ENCODE assay signal across 27 cellular contexts in genomic region chrX:21735038-21735752, GRCh38. TPM values are rescaled to one million over a fixed set of nuclear protein-coding genes. Genes with fewer than 3 reads are reported as not detected.
A peak's percentile ranks its signal among the peaks of the same experiment; 100 is the strongest.
DNase-seq lines count a peak whose midpoint lies in the region; ATAC-seq and TF ChIP-seq lines count a peak whose summit lies in the region.
"Had no signal": no experiment of that assay in that cellular context is flagged by ENCODE, and none has a peak within 500 bp of the region (broad histone marks: within the 10 kb centered on the region; RNA-seq: fewer than 3 reads in every experiment).

No MANE protein-coding gene starts in this region.

- H3K9me3 Mint-ChIP-seq in progenitor cell of endocrine pancreas (ENCODE audit: low read depth) = no peaks in the 10 kb centered on the region
- no peaks in the 10 kb centered on the region for H3K9me3 Mint-ChIP-seq in stimulated activated naive CD8-positive, alpha-beta T cell treated with anti-CD3 and anti-CD28 coated beads, Interleukin-15, amount 100 ng/mL, for 72 hours
- no peaks in the 10 kb centered on the region for H3K9me3 Mint-ChIP-seq in stimulated activated memory B cell treated with anti-CD40 and anti-IgM and Interleukin-4, amounts not matched to agents 10 μg/mL and 1 μg/mL and 100 μg/mL, for 72 hours
- H3K9me3 Mint-ChIP-seq: activated B cell treated with CpG ODN at 0.5 μM for 24 hours; activated CD8-positive, alpha-beta T cell treated with anti-CD3 and anti-CD28 coated beads for 36 hours; T-helper 2 cell treated with Interferon-gamma antibody and Interleukin-4, amounts not matched to agents 5 μg/mL and 100 μg/mL, for 36 hours had no signal

- peaks cover 2% of the 10 kb centered on the region for H3K27me3 Mint-ChIP-seq in progenitor cell of endocrine pancreas
- peaks cover 7% of the 10 kb centered on the region for H3K27me3 Mint-ChIP-seq in stimulated activated naive CD8-positive, alpha-beta T cell treated with anti-CD3 and anti-CD28 coated beads, Interleukin-15, amount 100 ng/mL, for 72 hours
- no peaks in the 10 kb centered on the region for H3K27me3 Mint-ChIP-seq in stimulated activated memory B cell treated with anti-CD40 and anti-IgM and Interleukin-4, amounts not matched to agents 10 μg/mL and 1 μg/mL and 100 μg/mL, for 72 hours

- no peak for TF ChIP-seq CTCF in VCaP (conservative IDR thresholded peaks at IDR 0.05)
- no peak for TF ChIP-seq CTCF in progenitor cell of endocrine pancreas (IDR thresholded peaks at IDR 0.05; ENCODE audit: unreplicated experiment)
- TF ChIP-seq CTCF in gastroesophageal sphincter (IDR thresholded peaks at IDR 0.05) = no peak

- no peaks in the 10 kb centered on the region for H3K27me3 ChIP-seq in gastroesophageal sphincter
- H3K27me3 ChIP-seq: neutrophil, suprapubic skin, vagina had no signal

- ATAC-seq in gastroesophageal sphincter = no peak
- no peak for ATAC-seq in stimulated activated naive CD8-positive, alpha-beta T cell treated with anti-CD3 and anti-CD28 coated beads, Interleukin-15, amount 100 ng/mL, for 72 hours
- no peak for ATAC-seq in stimulated activated memory B cell treated with anti-CD40 and anti-IgM and Interleukin-4, amounts not matched to agents 10 μg/mL and 1 μg/mL and 100 μg/mL, for 72 hours
- ATAC-seq: activated CD8-positive, alpha-beta T cell treated with anti-CD3 and anti-CD28 coated beads for 36 hours; SK-N-SH treated with all-trans-retinoic acid at 6 μM for 48 hours had no signal

- H3K4me3 ChIP-seq in gastroesophageal sphincter = no peak overlapping the region
- H3K4me3 ChIP-seq: lung, suprapubic skin, vagina had no signal

- no peak for TF ChIP-seq EP300 in gastroesophageal sphincter (IDR thresholded peaks at IDR 0.05)

- H3K27ac ChIP-seq in VCaP (peak overlapping the region; percentile 63; the same call in 1 of the 2 replicates), gastroesophageal sphincter (no peak overlapping the region)
- H3K27ac ChIP-seq: neutrophil, suprapubic skin, vagina had no signal

- 25 to 59% methylated on average over 5 of the region's 5 CpGs for WGBS in gastroesophageal sphincter (ENCODE audit: low coverage in 1 of 2), 2 donors

- TF ChIP-seq POLR2A in gastroesophageal sphincter (IDR thresholded peaks at IDR 0.05) = no peak

- DNase-seq in AG20443 (ENCODE audit: low spot score) (peak; percentile 10), fibroblast of peridontal ligament (ENCODE audit: extremely low read depth) (peak; percentile 70), progenitor cell of endocrine pancreas (ENCODE audit: low spot score, unreplicated experiment) (no peak), NCI-H1417 treated with DMSO at 0.1 percent for 48 hours (lab: John Stamatoyannopoulos, UW) (no peak)
- no peak for DNase-seq in stimulated activated naive CD8-positive, alpha-beta T cell treated with anti-CD3 and anti-CD28 coated beads, Interleukin-15, amount 100 ng/mL, for 72 hours
- DNase-seq: ACHN; activated B cell treated with CpG ODN at 0.5 μM for 24 hours; activated CD8-positive, alpha-beta T cell treated with anti-CD3 and anti-CD28 coated beads for 36 hours; activated T-cell treated with anti-CD3 and anti-CD28 coated beads, Interleukin-2, amount 50 U/mL, for 1 hour; H7; KG1; kidney glomerular epithelial cell; NCI-H1694 treated with DMSO at 0.1 percent for 48 hours; NCI-H2171 treated with DMSO at 0.1 percent for 48 hours; NCI-H526 treated with DMSO at 0.1 percent for 48 hours had no signal

- peaks cover 0 to 1% (median 0%) of the 10 kb centered on the region in 3 donors for H3K4me1 ChIP-seq in gastroesophageal sphincter
- H3K4me1 ChIP-seq: vagina had no signal

- no peaks in the 10 kb centered on the region for H3K36me3 Mint-ChIP-seq in progenitor cell of endocrine pancreas (ENCODE audit: insufficient read depth)
- no peaks in the 10 kb centered on the region for H3K36me3 Mint-ChIP-seq in stimulated activated memory B cell treated with anti-CD40 and anti-IgM and Interleukin-4, amounts not matched to agents 10 μg/mL and 1 μg/mL and 100 μg/mL, for 72 hours
- H3K36me3 Mint-ChIP-seq: CD14-positive monocyte had no signal

- peaks cover 28% of the 10 kb centered on the region for H3K4me1 Mint-ChIP-seq in progenitor cell of endocrine pancreas (ENCODE audit: low read depth)
- no peaks in the 10 kb centered on the region for H3K4me1 Mint-ChIP-seq in stimulated activated naive CD8-positive, alpha-beta T cell treated with anti-CD3 and anti-CD28 coated beads, Interleukin-15, amount 100 ng/mL, for 72 hours
- no peaks in the 10 kb centered on the region for H3K4me1 Mint-ChIP-seq in stimulated activated memory B cell treated with anti-CD40 and anti-IgM and Interleukin-4, amounts not matched to agents 10 μg/mL and 1 μg/mL and 100 μg/mL, for 72 hours
- H3K4me1 Mint-ChIP-seq: activated B cell treated with CpG ODN at 0.5 μM for 24 hours, CD14-positive monocyte had no signal

- peak overlapping the region; percentile 35 for H3K27ac Mint-ChIP-seq in progenitor cell of endocrine pancreas
- H3K27ac Mint-ChIP-seq in stimulated activated naive CD8-positive, alpha-beta T cell treated with anti-CD3 and anti-CD28 coated beads, Interleukin-15, amount 100 ng/mL, for 72 hours = no peak overlapping the region
- no peak overlapping the region for H3K27ac Mint-ChIP-seq in stimulated activated memory B cell treated with anti-CD40 and anti-IgM and Interleukin-4, amounts not matched to agents 10 μg/mL and 1 μg/mL and 100 μg/mL, for 72 hours
- H3K27ac Mint-ChIP-seq: activated B cell treated with CpG ODN at 0.5 μM for 24 hours; activated CD8-positive, alpha-beta T cell treated with anti-CD3 and anti-CD28 coated beads for 36 hours; CD14-positive monocyte; T-helper 2 cell treated with Interferon-gamma antibody and Interleukin-4, amounts not matched to agents 5 μg/mL and 100 μg/mL, for 36 hours had no signal

- H3K9me3 ChIP-seq in gastroesophageal sphincter = no peaks in the 10 kb centered on the region
- H3K9me3 ChIP-seq: neutrophil, suprapubic skin, vagina had no signal

- H3K36me3 ChIP-seq in gastroesophageal sphincter = no peaks in the 10 kb centered on the region
- H3K36me3 ChIP-seq: neutrophil, suprapubic skin, vagina had no signal

- H3K4me3 Mint-ChIP-seq in progenitor cell of endocrine pancreas (ENCODE audit: low read depth) = no peak overlapping the region
- H3K4me3 Mint-ChIP-seq in stimulated activated naive CD8-positive, alpha-beta T cell treated with anti-CD3 and anti-CD28 coated beads, Interleukin-15, amount 100 ng/mL, for 72 hours = no peak overlapping the region
- no peak overlapping the region for H3K4me3 Mint-ChIP-seq in stimulated activated memory B cell treated with anti-CD40 and anti-IgM and Interleukin-4, amounts not matched to agents 10 μg/mL and 1 μg/mL and 100 μg/mL, for 72 hours
- H3K4me3 Mint-ChIP-seq: activated B cell treated with CpG ODN at 0.5 μM for 24 hours; activated CD8-positive, alpha-beta T cell treated with anti-CD3 and anti-CD28 coated beads for 36 hours; CD14-positive monocyte; T-helper 2 cell treated with Interferon-gamma antibody and Interleukin-4, amounts not matched to agents 5 μg/mL and 100 μg/mL, for 36 hours had no signal

RNA-seq across cellular contexts. Expression of gene SMPX, which starts 22.7 kb away (rescaled TPM):
- total RNA-seq in progenitor cell of endocrine pancreas = not detected in 2 replicates
- total RNA-seq in gastroesophageal sphincter = 10 to 100 TPM; 14.8 to 32.5 (median 29.0) TPM
- total RNA-seq: activated B cell treated with CpG ODN at 0.5 μM for 24 hours; activated CD8-positive, alpha-beta T cell treated with anti-CD3 and anti-CD28 coated beads for 36 hours; G401; RPMI7951; suprapubic skin; vagina had no signal

Comparison
In these comparisons a context has a peak if more than half of its experiments do, and no peak if none do; other contexts are left out.
1. DNase-seq: peak in AG20443 (single experiment) and fibroblast of peridontal ligament (single experiment); none in progenitor cell of endocrine pancreas (single experiment), stimulated activated naive CD8-positive, alpha-beta T cell treated with anti-CD3 and anti-CD28 coated beads, Interleukin-15, amount 100 ng/mL, for 72 hours (0 of 2) and NCI-H1417 treated with DMSO at 0.1 percent for 48 hours (single experiment).
2. RNA of gene SMPX, which starts 22.7 kb away (total RNA-seq): 14.8 to 32.5 TPM in gastroesophageal sphincter; not detected in progenitor cell of endocrine pancreas; every median in the first group is over 10 times any median in the second.